ENCODE assay signal across 1 cellular context in the genomic region with DNA sequence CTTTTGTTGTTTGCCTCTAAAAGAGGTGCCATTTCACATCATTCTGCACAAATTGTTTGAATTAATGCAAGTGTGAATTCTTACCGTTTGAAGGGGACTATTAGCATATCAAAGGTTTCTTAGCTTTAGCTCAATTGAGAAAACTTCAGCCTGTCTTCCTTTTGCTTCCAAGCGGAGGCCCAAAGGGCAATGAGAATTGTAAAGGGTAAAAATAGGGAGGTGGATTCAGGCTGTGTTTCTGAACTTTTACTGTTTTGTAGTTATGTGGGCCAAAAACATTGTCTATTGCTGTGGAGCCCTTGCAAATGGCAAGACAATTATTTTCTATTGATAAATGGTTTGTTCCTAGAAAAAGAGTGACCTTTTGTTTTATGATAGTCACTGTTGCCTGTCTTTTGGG.
TF ChIP-seq lines count a peak whose summit lies in the region.

No MANE protein-coding gene starts in this region.

TF ChIP-seq in SK-N-SH treated with all-trans-retinoic acid at 6 μM for 48 hours, 23 proteins besides CTCF, POLR2A, EP300 and RAD21 (continued from another document):
- no peak for TF ChIP-seq TOX (CRISPR knock-in tag; IDR thresholded peaks at IDR 0.05; ENCODE audit: borderline replicate concordance)
TF ChIP-seq in SK-N-SH treated with all-trans-retinoic acid at 6 μM for 48 hours: peak in this region for 0.
